8 cellular contexts compared by ENCODE assay signal in the genomic region with DNA sequence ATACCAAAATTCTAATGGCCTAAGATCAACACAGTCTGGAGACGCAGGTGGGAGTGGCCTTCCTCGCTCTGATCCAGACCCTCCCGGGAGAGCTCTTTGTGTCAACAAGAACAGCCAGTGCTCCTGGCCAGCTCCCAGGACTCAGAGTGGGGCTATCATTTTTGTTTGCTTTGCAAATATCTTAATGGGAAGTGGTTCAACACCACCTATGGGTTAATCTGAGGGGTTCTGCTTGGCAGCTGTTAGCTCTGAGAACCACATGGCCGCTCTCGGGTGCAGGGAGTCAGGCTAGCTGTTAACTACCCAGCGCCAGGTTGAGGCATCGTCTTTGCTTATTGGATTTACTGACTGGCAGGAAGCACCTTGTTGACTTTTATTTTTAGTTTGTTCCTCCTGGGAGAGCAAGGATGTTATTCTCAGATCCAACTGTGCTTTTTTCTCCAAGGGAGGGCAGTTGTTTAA.
DNase-seq lines count a peak whose midpoint lies in the region; ATAC-seq, FAIRE-seq and TF ChIP-seq lines count a peak whose summit lies in the region.

No MANE protein-coding gene starts in this region.

- no peaks in the 10 kb centered on the region for H3F3A ChIP-seq in GM23338 (replicated peaks; ENCODE audit: low read depth)

- H3K4me2 ChIP-seq in GM23338: peak overlapping the region; percentile 27

- no peaks in the 10 kb centered on the region for H3K79me2 ChIP-seq in GM23338 (replicated peaks; ENCODE audit: insufficient read depth)

- no peak overlapping the region for H3K27ac Mint-ChIP-seq in GM23338
- H3K27ac Mint-ChIP-seq in natural killer cell treated with Interleukin-12 subunit alpha and Interleukin-12 subunit beta and Interleukin-15 and Interleukin-18, amount 100 ng/mL, for 72 hours: no peak overlapping the region

- no peaks in the 10 kb centered on the region for H3K36me3 ChIP-seq in GM23338 (ENCODE audit: insufficient read depth)
- H3K36me3 ChIP-seq in pancreas: no peaks in the 10 kb centered on the region

- H3K27ac ChIP-seq in GM23338 (ENCODE audit: low read depth) (no peak overlapping the region), pancreas (peak overlapping the region in 2 of 4 donors; percentile 13 to 27)

- peaks cover 2% of the 10 kb centered on the region; the same call in 1 of the 2 replicates for H3K9me2 ChIP-seq in GM23338 (ENCODE audit: insufficient read depth)

- no peaks in the 10 kb centered on the region for H3K36me3 Mint-ChIP-seq in GM23338 (ENCODE audit: low read depth)
- H3K36me3 Mint-ChIP-seq in natural killer cell treated with Interleukin-12 subunit alpha and Interleukin-12 subunit beta and Interleukin-15 and Interleukin-18, amount 100 ng/mL, for 72 hours: no peaks in the 10 kb centered on the region

- no peaks in the 10 kb centered on the region for H3K9me3 ChIP-seq in pancreas

- TF ChIP-seq CTCF in GM23338 (conservative IDR thresholded peaks at IDR 0.05; ENCODE audit: low read depth in 2 of 2) (no peak), pancreas (IDR thresholded peaks at IDR 0.05) (no peak)

- peak; percentile 61 for DNase-seq in GM23338 (ENCODE audit: low spot score)
- peak; percentile 97 to 98 for DNase-seq in NCI-H526 (lab: John Stamatoyannopoulos, UW)
- DNase-seq in fibroblast of gingiva (ENCODE audit: low read depth): peak; percentile 79
- DNase-seq in pancreas: peak; percentile 70 to 84 (median 74)
- DNase-seq in activated naive CD4-positive, alpha-beta T cell treated with Interleukin-2 at 50 U/mL for 16 hours: no peak
- no peak for DNase-seq in natural killer cell treated with Interleukin-12 subunit alpha and Interleukin-12 subunit beta and Interleukin-15 and Interleukin-18, amount 100 ng/mL, for 72 hours (ENCODE audit: low spot score)

- peaks cover 13% of the 10 kb centered on the region for H3K4me1 Mint-ChIP-seq in GM23338
- H3K4me1 Mint-ChIP-seq in natural killer cell treated with Interleukin-12 subunit alpha and Interleukin-12 subunit beta and Interleukin-15 and Interleukin-18, amount 100 ng/mL, for 72 hours (ENCODE audit: low read depth in 2 of 2): no peaks in the 10 kb centered on the region

- peak overlapping the region; percentile 53 for H2AFZ ChIP-seq in GM23338

- ATAC-seq in GM23338 (peak; percentile 97), pancreas (peak; percentile 89 to 96 (median 96)), GM21526 (IDR thresholded peaks at IDR 0.05; ENCODE audit: low FRiP score, unreplicated experiment) (no peak), HG03039 (IDR thresholded peaks at IDR 0.05; ENCODE audit: unreplicated experiment) (no peak)
- no peak for ATAC-seq in natural killer cell treated with Interleukin-12 subunit alpha and Interleukin-12 subunit beta and Interleukin-15 and Interleukin-18, amount 100 ng/mL, for 72 hours

- WGBS in pancreas, 2 donors: 2 to 7% methylated on average over 7 of the region's 7 CpGs

- H3K9me3 Mint-ChIP-seq in GM23338: no peaks in the 10 kb centered on the region
- no peaks in the 10 kb centered on the region for H3K9me3 Mint-ChIP-seq in natural killer cell treated with Interleukin-12 subunit alpha and Interleukin-12 subunit beta and Interleukin-15 and Interleukin-18, amount 100 ng/mL, for 72 hours

- H3K27me3 ChIP-seq in GM23338 (ENCODE audit: insufficient read depth) (no peaks in the 10 kb centered on the region), pancreas (no peaks in the 10 kb centered on the region)

- H3K27me3 Mint-ChIP-seq in GM23338 (ENCODE audit: insufficient read depth, low read depth, poor library complexity): peaks cover 5% of the 10 kb centered on the region
- peaks cover 26 to 27% of the 10 kb centered on the region in 2 donors for H3K27me3 Mint-ChIP-seq in natural killer cell treated with Interleukin-12 subunit alpha and Interleukin-12 subunit beta and Interleukin-15 and Interleukin-18, amount 100 ng/mL, for 72 hours

- FAIRE-seq in pancreas (lab: Jason Lieb, UNC): no peak

- intact Hi-C loops in pancreas (cut with DNase I): no loop called here

- no peak overlapping the region for H3K4me3 Mint-ChIP-seq in GM23338
- no peak overlapping the region for H3K4me3 Mint-ChIP-seq in natural killer cell treated with Interleukin-12 subunit alpha and Interleukin-12 subunit beta and Interleukin-15 and Interleukin-18, amount 100 ng/mL, for 72 hours

- H3K4me3 ChIP-seq in GM23338 (no peak overlapping the region), pancreas (peak overlapping the region in 1 of 4 donors; percentile 8)

- H3K4me1 ChIP-seq in GM23338 (ENCODE audit: insufficient read depth) (peaks cover 8% of the 10 kb centered on the region), pancreas (peaks cover 0 to 13% (median 3%) of the 10 kb centered on the region in 3 donors)

- H4K20me1 ChIP-seq in GM23338 (replicated peaks; ENCODE audit: insufficient read depth): no peaks in the 10 kb centered on the region

TF ChIP-seq in GM23338, 12 proteins besides CTCF, POLR2A, EP300 and RAD21:
- no peak for TF ChIP-seq NANOG (IDR thresholded peaks at IDR 0.05; ENCODE audit: borderline replicate concordance)
- TF ChIP-seq JUNB (IDR thresholded peaks at IDR 0.05; ENCODE audit: unreplicated experiment): no peak
- no peak for TF ChIP-seq POLR2AphosphoS5 (IDR thresholded peaks at IDR 0.05; ENCODE audit: low read depth)
- TF ChIP-seq STAT1 (IDR thresholded peaks at IDR 0.05; ENCODE audit: unreplicated experiment): no peak
- TF ChIP-seq EZH2 (IDR thresholded peaks at IDR 0.05; ENCODE audit: low read depth, unreplicated experiment): no peak
- TF ChIP-seq, protein P1, sequence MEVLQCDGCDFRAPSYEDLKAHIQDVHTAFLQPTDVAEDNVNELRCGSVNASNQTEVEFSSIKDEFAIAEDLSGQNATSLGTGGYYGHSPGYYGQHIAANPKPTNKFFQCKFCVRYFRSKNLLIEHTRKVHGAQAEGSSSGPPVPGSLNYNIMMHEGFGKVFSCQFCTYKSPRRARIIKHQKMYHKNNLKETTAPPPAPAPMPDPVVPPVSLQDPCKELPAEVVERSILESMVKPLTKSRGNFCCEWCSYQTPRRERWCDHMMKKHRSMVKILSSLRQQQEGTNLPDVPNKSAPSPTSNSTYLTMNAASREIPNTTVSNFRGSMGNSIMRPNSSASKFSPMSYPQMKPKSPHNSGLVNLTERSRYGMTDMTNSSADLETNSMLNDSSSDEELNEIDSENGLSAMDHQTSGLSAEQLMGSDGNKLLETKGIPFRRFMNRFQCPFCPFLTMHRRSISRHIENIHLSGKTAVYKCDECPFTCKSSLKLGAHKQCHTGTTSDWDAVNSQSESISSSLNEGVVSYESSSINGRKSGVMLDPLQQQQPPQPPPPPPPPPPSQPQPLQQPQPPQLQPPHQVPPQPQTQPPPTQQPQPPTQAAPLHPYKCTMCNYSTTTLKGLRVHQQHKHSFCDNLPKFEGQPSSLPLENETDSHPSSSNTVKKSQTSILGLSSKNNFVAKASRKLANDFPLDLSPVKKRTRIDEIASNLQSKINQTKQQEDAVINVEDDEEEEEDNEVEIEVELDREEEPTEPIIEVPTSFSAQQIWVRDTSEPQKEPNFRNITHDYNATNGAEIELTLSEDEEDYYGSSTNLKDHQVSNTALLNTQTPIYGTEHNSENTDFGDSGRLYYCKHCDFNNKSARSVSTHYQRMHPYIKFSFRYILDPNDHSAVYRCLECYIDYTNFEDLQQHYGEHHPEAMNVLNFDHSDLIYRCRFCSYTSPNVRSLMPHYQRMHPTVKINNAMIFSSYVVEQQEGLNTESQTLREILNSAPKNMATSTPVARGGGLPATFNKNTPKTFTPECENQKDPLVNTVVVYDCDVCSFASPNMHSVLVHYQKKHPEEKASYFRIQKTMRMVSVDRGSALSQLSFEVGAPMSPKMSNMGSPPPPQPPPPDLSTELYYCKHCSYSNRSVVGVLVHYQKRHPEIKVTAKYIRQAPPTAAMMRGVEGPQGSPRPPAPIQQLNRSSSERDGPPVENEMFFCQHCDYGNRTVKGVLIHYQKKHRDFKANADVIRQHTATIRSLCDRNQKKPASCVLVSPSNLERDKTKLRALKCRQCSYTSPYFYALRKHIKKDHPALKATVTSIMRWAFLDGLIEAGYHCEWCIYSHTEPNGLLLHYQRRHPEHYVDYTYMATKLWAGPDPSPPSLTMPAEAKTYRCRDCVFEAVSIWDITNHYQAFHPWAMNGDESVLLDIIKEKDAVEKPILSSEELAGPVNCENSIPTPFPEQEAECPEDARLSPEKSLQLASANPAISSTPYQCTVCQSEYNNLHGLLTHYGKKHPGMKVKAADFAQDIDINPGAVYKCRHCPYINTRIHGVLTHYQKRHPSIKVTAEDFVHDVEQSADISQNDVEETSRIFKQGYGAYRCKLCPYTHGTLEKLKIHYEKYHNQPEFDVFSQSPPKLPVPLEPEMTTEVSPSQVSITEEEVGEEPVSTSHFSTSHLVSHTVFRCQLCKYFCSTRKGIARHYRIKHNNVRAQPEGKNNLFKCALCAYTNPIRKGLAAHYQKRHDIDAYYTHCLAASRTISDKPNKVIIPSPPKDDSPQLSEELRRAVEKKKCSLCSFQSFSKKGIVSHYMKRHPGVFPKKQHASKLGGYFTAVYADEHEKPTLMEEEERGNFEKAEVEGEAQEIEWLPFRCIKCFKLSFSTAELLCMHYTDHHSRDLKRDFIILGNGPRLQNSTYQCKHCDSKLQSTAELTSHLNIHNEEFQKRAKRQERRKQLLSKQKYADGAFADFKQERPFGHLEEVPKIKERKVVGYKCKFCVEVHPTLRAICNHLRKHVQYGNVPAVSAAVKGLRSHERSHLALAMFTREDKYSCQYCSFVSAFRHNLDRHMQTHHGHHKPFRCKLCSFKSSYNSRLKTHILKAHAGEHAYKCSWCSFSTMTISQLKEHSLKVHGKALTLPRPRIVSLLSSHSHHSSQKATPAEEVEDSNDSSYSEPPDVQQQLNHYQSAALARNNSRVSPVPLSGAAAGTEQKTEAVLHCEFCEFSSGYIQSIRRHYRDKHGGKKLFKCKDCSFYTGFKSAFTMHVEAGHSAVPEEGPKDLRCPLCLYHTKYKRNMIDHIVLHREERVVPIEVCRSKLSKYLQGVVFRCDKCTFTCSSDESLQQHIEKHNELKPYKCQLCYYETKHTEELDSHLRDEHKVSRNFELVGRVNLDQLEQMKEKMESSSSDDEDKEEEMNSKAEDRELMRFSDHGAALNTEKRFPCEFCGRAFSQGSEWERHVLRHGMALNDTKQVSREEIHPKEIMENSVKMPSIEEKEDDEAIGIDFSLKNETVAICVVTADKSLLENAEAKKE (CRISPR knock-in tag; IDR thresholded peaks at IDR 0.05): no peak
- no peak for TF ChIP-seq CREB1 (CRISPR knock-in tag; IDR thresholded peaks at IDR 0.05; ENCODE audit: low read depth)
- no peak for TF ChIP-seq EZH2phosphoT487 (IDR thresholded peaks at IDR 0.05; ENCODE audit: unreplicated experiment)
- TF ChIP-seq, protein P2, sequence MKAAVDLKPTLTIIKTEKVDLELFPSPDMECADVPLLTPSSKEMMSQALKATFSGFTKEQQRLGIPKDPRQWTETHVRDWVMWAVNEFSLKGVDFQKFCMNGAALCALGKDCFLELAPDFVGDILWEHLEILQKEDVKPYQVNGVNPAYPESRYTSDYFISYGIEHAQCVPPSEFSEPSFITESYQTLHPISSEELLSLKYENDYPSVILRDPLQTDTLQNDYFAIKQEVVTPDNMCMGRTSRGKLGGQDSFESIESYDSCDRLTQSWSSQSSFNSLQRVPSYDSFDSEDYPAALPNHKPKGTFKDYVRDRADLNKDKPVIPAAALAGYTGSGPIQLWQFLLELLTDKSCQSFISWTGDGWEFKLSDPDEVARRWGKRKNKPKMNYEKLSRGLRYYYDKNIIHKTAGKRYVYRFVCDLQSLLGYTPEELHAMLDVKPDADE (IDR thresholded peaks at IDR 0.05): no peak

Comparison
In these comparisons a context has a peak if more than half of its experiments do, and no peak if none do; other contexts are left out.
1. ATAC-seq: peak in GM23338 (single experiment) and pancreas (4 of 4); none in GM21526 (single experiment), natural killer cell treated with Interleukin-12 subunit alpha and Interleukin-12 subunit beta and Interleukin-15 and Interleukin-18, amount 100 ng/mL, for 72 hours (0 of 2) and HG03039 (single experiment).
2. DNase-seq: peak in GM23338 (single experiment), NCI-H526 (2 of 2), fibroblast of gingiva (single experiment) and pancreas (6 of 6); none in activated naive CD4-positive, alpha-beta T cell treated with Interleukin-2 at 50 U/mL for 16 hours (single experiment) and natural killer cell treated with Interleukin-12 subunit alpha and Interleukin-12 subunit beta and Interleukin-15 and Interleukin-18, amount 100 ng/mL, for 72 hours (single experiment).